8 cellular contexts compared by ENCODE assay signal in the genomic region with DNA sequence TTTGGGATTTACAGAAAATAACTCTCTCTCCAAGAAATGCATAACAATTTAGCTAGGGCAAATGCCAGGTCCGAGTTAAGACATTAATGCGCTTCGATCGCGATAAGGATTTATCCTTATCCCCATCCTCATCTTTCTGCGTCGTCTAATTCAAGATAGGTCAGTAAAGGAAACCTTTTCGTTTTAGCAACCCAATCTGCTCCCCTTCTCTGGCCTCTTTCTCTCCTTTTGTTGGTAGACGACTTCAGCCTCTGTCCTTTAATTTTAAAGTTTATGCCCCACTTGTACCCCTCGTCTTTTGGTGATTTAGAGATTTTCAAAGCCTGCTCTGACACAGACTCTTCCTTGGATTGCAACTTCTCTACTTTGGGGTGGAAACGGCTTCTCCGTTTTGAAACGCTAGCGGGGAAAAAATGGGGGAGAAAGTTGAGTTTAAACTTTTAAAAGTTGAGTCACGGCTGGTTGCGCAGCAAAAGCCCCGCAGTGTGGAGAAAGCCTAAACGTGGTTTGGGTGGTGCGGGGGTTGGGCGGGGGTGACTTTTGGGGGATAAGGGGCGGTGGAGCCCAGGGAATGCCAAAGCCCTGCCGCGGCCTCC. TPM values are rescaled to one million over a fixed set of nuclear protein-coding genes. Genes with fewer than 3 reads are reported as not detected.
DNase-seq lines count a peak whose midpoint lies in the region; TF ChIP-seq lines count a peak whose summit lies in the region.

No MANE protein-coding gene starts in this region.

- no peaks in the 10 kb centered on the region for H3K9me3 ChIP-seq in MG63
- no peaks in the 10 kb centered on the region for H3K9me3 ChIP-seq in ectodermal cell (ENCODE audit: control insufficient read depth, low read length)
- no peaks in the 10 kb centered on the region for H3K9me3 ChIP-seq in neural cell (ENCODE audit: low read length)

- TF ChIP-seq CTCF in AG10803 (conservative IDR thresholded peaks at IDR 0.05; ENCODE audit: low read length), result no peak
- no peak for TF ChIP-seq CTCF in neural cell (IDR thresholded peaks at IDR 0.05; ENCODE audit: poor library complexity, severe bottlenecking)

- H3K4me3 ChIP-seq in AG10803 (ENCODE audit: low read length) (peak overlapping the region; percentile 83), MG63 (peak overlapping the region; percentile 78), ectodermal cell (ENCODE audit: insufficient read depth, low read depth, low read length) (peak overlapping the region; percentile 88), neural cell (ENCODE audit: low read length) (peak overlapping the region; percentile 89)

- TF ChIP-seq RAD21 in neural cell (conservative IDR thresholded peaks at IDR 0.05), result no peak

- no peak overlapping the region for H3K4me2 ChIP-seq in neural cell (ENCODE audit: low read length)

- no peak overlapping the region for H2AFZ ChIP-seq in neural cell (ENCODE audit: low read depth, low read length)

- DNase-seq in AG10803 (ENCODE audit: low read depth), result no peak
- DNase-seq in MG63, result no peak
- no peak for DNase-seq in DMS53 treated with DMSO at 0.1 percent for 48 hours (lab: John Stamatoyannopoulos, UW; ENCODE audit: unreplicated experiment)
- no peak for DNase-seq in stimulated activated CD8-positive, alpha-beta memory T cell treated with anti-CD3 and anti-CD28 coated beads, Interleukin-4, amount 100 ng/mL, for 48 hours
- no peak for DNase-seq in iPS-NIHi7 (ENCODE audit: extremely low spot score)
- no peak for DNase-seq in NCI-H2029 (lab: John Stamatoyannopoulos, UW)

- H3F3A ChIP-seq in neural cell (ENCODE audit: insufficient read depth, low read length, poor library complexity, severe bottlenecking), result no peaks in the 10 kb centered on the region

- H3K27ac ChIP-seq in ectodermal cell (ENCODE audit: insufficient read depth, low read depth, low read length, poor library complexity, severe bottlenecking) (peak overlapping the region; percentile 78), neural cell (ENCODE audit: low read length) (no peak overlapping the region)

- H3K9ac ChIP-seq in neural cell (ENCODE audit: low read length), result peak overlapping the region; percentile 65

- no peaks in the 10 kb centered on the region for H3K27me3 ChIP-seq in MG63
- H3K27me3 ChIP-seq in ectodermal cell (ENCODE audit: control insufficient read depth, insufficient read depth, low read length, poor library complexity, severe bottlenecking), result no peaks in the 10 kb centered on the region
- no peaks in the 10 kb centered on the region for H3K27me3 ChIP-seq in neural cell (ENCODE audit: insufficient read depth, low read depth, low read length)

- peaks cover 22% of the 10 kb centered on the region for H3K4me1 ChIP-seq in ectodermal cell (ENCODE audit: control insufficient read depth, insufficient read depth, low read length)

- H4K20me1 ChIP-seq in neural cell (ENCODE audit: insufficient read depth), result no peaks in the 10 kb centered on the region

- H3K9me2 ChIP-seq in neural cell (ENCODE audit: insufficient read depth, low read length), result no peaks in the 10 kb centered on the region

- no peak for TF ChIP-seq EP300 in neural cell (conservative IDR thresholded peaks at IDR 0.05; ENCODE audit: poor library complexity, severe bottlenecking)

- 15 to 18% methylated on average over 22 to 23 of the region's 23 CpGs for WGBS in ectodermal cell, 2 experiments

- peaks cover 27% of the 10 kb centered on the region for H3K79me2 ChIP-seq in neural cell (replicated peaks; ENCODE audit: insufficient read depth, low read length)

- H3K36me3 ChIP-seq in MG63 (peaks cover 32% of the 10 kb centered on the region), ectodermal cell (ENCODE audit: control insufficient read depth, insufficient read depth, low read length) (no peaks in the 10 kb centered on the region), neural cell (ENCODE audit: insufficient read depth, low read length) (no peaks in the 10 kb centered on the region)

TF ChIP-seq in neural cell, 6 proteins besides CTCF, POLR2A, EP300 and RAD21:
- TF ChIP-seq, protein P1, sequence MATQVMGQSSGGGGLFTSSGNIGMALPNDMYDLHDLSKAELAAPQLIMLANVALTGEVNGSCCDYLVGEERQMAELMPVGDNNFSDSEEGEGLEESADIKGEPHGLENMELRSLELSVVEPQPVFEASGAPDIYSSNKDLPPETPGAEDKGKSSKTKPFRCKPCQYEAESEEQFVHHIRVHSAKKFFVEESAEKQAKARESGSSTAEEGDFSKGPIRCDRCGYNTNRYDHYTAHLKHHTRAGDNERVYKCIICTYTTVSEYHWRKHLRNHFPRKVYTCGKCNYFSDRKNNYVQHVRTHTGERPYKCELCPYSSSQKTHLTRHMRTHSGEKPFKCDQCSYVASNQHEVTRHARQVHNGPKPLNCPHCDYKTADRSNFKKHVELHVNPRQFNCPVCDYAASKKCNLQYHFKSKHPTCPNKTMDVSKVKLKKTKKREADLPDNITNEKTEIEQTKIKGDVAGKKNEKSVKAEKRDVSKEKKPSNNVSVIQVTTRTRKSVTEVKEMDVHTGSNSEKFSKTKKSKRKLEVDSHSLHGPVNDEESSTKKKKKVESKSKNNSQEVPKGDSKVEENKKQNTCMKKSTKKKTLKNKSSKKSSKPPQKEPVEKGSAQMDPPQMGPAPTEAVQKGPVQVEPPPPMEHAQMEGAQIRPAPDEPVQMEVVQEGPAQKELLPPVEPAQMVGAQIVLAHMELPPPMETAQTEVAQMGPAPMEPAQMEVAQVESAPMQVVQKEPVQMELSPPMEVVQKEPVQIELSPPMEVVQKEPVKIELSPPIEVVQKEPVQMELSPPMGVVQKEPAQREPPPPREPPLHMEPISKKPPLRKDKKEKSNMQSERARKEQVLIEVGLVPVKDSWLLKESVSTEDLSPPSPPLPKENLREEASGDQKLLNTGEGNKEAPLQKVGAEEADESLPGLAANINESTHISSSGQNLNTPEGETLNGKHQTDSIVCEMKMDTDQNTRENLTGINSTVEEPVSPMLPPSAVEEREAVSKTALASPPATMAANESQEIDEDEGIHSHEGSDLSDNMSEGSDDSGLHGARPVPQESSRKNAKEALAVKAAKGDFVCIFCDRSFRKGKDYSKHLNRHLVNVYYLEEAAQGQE (IDR thresholded peaks at IDR 0.05; ENCODE audit: borderline replicate concordance), result no peak
- TF ChIP-seq TAF1 (IDR thresholded peaks at IDR 0.05; ENCODE audit: low read depth) (no peak), SMC3 (conservative IDR thresholded peaks at IDR 0.05; ENCODE audit: poor library complexity) (no peak), POLR2AphosphoS5 (IDR thresholded peaks at IDR 0.05) (no peak), MXI1 (conservative IDR thresholded peaks at IDR 0.05; ENCODE audit: poor library complexity, severe bottlenecking) (no peak), EZH2 (IDR thresholded peaks at IDR 0.05; ENCODE audit: borderline replicate concordance, insufficient read depth, low read length, poor library complexity, severe bottlenecking) (no peak)

RNA-seq across cellular contexts. Expression of a gene that starts 0.5 kb away (rescaled TPM):
- 48.5 and 109 TPM in 2 replicates for total RNA-seq in MG63 (2014; rRNA removed; shearing (Covaris generic); ENCODE audit: low replicate concordance)
- 22.3 TPM for polyA plus RNA-seq in ectodermal cell (2013, experiment 1 of 4)
- polyA plus RNA-seq in ectodermal cell (2013, experiment 2 of 4), result 26.2 TPM
- polyA plus RNA-seq in ectodermal cell (2013, experiment 3 of 4), result 22.3 TPM
- polyA plus RNA-seq in ectodermal cell (2013, experiment 4 of 4), result 26.8 TPM
- 5.2 and 5.8 TPM in 2 replicates for polyA plus RNA-seq in neural cell
- 12.4 and 13.8 TPM in 2 replicates for polyA minus RNA-seq in neural cell
